ENCODE assay signal across 19 cellular contexts in the genomic region with DNA sequence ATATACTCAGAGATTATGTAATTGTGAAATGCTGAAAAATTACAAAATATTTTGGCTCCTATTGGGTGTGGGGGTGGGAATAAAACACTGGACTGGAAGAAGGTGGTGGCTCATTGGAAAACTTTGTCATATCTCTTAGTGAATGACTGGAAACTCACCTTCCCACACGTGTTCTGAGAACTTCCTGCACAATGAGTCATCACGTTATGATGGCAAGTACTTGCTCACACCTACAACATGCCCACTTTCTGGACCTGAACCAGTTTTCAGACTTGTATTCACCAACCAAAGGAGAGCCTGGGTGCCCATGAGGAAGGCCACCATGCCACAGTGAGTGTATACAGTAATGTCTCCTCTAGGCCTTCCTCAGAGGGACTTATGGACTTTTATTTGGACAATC.
DNase-seq lines count a peak whose midpoint lies in the region; ATAC-seq and TF ChIP-seq lines count a peak whose summit lies in the region.
"Had no signal": no experiment of that assay in that cellular context is flagged by ENCODE, and none has a peak within 500 bp of the region (broad histone marks: within the 10 kb centered on the region; RNA-seq: fewer than 3 reads in every experiment).

No MANE protein-coding gene starts in this region.

- no peak overlapping the region for H2AFZ ChIP-seq in PC-3 (ENCODE audit: low read length)

- H3K4me1 ChIP-seq in PC-3 (ENCODE audit: insufficient read depth, low read length) (no peaks in the 10 kb centered on the region), endodermal cell (ENCODE audit: control insufficient read depth, insufficient read depth, low read length) (peaks cover 4% of the 10 kb centered on the region)

- H3K4me3 Mint-ChIP-seq in endodermal cell, result no peak overlapping the region

- H3K27ac ChIP-seq in PC-3 (ENCODE audit: low read length) (no peak overlapping the region), epithelial cell of prostate (no peak overlapping the region), endodermal cell (ENCODE audit: low read depth, low read length) (no peak overlapping the region)
- H3K27ac ChIP-seq: BLaER1 treated with 17β-estradiol and CSF1 and Interleukin-3, amounts not matched to agents 10 nM and 100 nM; HL-60 had no signal

- H3K9me2 ChIP-seq in PC-3 (replicated peaks; ENCODE audit: low read length), result no peaks in the 10 kb centered on the region

- H3F3A ChIP-seq in PC-3 (ENCODE audit: low read length, unreplicated experiment), result no peaks in the 10 kb centered on the region

- H3K79me2 ChIP-seq in PC-3 (ENCODE audit: low read length), result no peaks in the 10 kb centered on the region

- H3K4me3 ChIP-seq in PC-3 (ENCODE audit: low read length) (no peak overlapping the region), endodermal cell (ENCODE audit: low read length) (no peak overlapping the region)
- H3K4me3 ChIP-seq: BLaER1 treated with 17β-estradiol and CSF1 and Interleukin-3, amounts not matched to agents 10 nM and 100 nM had no signal

- in situ Hi-C loops in Caki2 (cut with HindIII; ENCODE audit: low pct_unique_long_range_greater_than_20kb, low sequenced_read_pairs), result no loop called here

- peaks cover 7% of the 10 kb centered on the region for H3K27me3 Mint-ChIP-seq in endodermal cell (ENCODE audit: insufficient read depth)

- ATAC-seq in PC-3, result no peak
- no peak for ATAC-seq in GM19351 (IDR thresholded peaks at IDR 0.05; ENCODE audit: unreplicated experiment)
- ATAC-seq: Right ventricle myocardium inferior had no signal

- H3K9me3 Mint-ChIP-seq in endodermal cell, result no peaks in the 10 kb centered on the region

- no peak overlapping the region for H3K27ac Mint-ChIP-seq in endodermal cell

- no TSS peak for BruUV-seq in PC-3 (replicated peaks; lab: Mats Ljungman, UMichigan)

- H3K36me3 Mint-ChIP-seq in endodermal cell (ENCODE audit: low read depth), result no peaks in the 10 kb centered on the region

- H3K36me3 ChIP-seq in PC-3 (ENCODE audit: low read depth, low read length) (no peaks in the 10 kb centered on the region), endodermal cell (ENCODE audit: control insufficient read depth, insufficient read depth, low read length) (no peaks in the 10 kb centered on the region)

- TF ChIP-seq CTCF in PC-3 (conservative IDR thresholded peaks at IDR 0.05; ENCODE audit: low read depth, low read length), result no peak
- no peak for TF ChIP-seq CTCF in endodermal cell (conservative IDR thresholded peaks at IDR 0.05)

- H3K27me3 ChIP-seq in PC-3 (ENCODE audit: low read length) (no peaks in the 10 kb centered on the region), endodermal cell (ENCODE audit: control insufficient read depth, insufficient read depth, low read length, poor library complexity, severe bottlenecking) (no peaks in the 10 kb centered on the region)
- H3K27me3 ChIP-seq: BLaER1 treated with 17β-estradiol and CSF1 and Interleukin-3, amounts not matched to agents 10 nM and 100 nM had no signal

- 89 to 90% methylated on average over 2 of the region's 2 CpGs for WGBS in endodermal cell (ENCODE audit: insufficient coverage in 1 of 2, insufficient read length in 1 of 2), 2 experiments

- H3K9me3 ChIP-seq in PC-3 (ENCODE audit: low read length) (no peaks in the 10 kb centered on the region), endodermal cell (ENCODE audit: control insufficient read depth, low read length) (no peaks in the 10 kb centered on the region)

- H3K9ac ChIP-seq in PC-3 (ENCODE audit: low read length) (no peak overlapping the region), endodermal cell (ENCODE audit: extremely low read depth, low read length, poor library complexity, severe bottlenecking) (no peak overlapping the region)
- H3K9ac ChIP-seq: BLaER1 treated with 17β-estradiol and CSF1 and Interleukin-3, amounts not matched to agents 10 nM and 100 nM had no signal

- no peak overlapping the region for H3K4me2 ChIP-seq in PC-3 (ENCODE audit: low read length)
- H3K4me2 ChIP-seq: BLaER1 treated with 17β-estradiol and CSF1 and Interleukin-3, amounts not matched to agents 10 nM and 100 nM had no signal

- intact Hi-C loops in PC-3 (cut with micrococcal nuclease), result no loop called here

- no peaks in the 10 kb centered on the region for H4K20me1 ChIP-seq in PC-3 (ENCODE audit: low read length)
- H4K20me1 ChIP-seq: BLaER1 treated with 17β-estradiol and CSF1 and Interleukin-3, amounts not matched to agents 10 nM and 100 nM had no signal

- DNase-seq in Caki2 (ENCODE audit: low read depth) (peak; percentile 8), PC-3 (peak; percentile 3), epithelial cell of prostate (ENCODE audit: low read depth, low spot score) (peak; percentile 85), putamen (ENCODE audit: low spot score) (peak; percentile 3), endodermal cell (no peak), Kasumi-1 (lab: John Stamatoyannopoulos, UW) (no peak)
- no peak for DNase-seq in stimulated activated naive CD4-positive, alpha-beta T cell treated with Interleukin-2 at 50 U/mL for 16 hours (lab: John Stamatoyannopoulos, UW)
- DNase-seq: EL; H7; NCI-H1436; NCI-H2029; NCI-H2171 treated with DMSO at 0.1 percent for 48 hours; NCI-H446 treated with DMSO at 0.1 percent for 48 hours; NK-92 treated with Interleukin-12 subunit alpha and Interleukin-12 subunit beta, amount 100 ng/mL, for 24 hours; OCI-M1 had no signal

- CTCF ChIA-PET in PC-3 (lab: Charles Lee), result no interaction called here

- H3K4me1 Mint-ChIP-seq in endodermal cell, result peaks cover 11% of the 10 kb centered on the region

- POLR2A ChIA-PET in PC-3 (lab: Charles Lee; ENCODE audit: unreplicated experiment), result no interaction called here

Comparison
In these comparisons a context has a peak if more than half of its experiments do, and no peak if none do; other contexts are left out.
1. DNase-seq: peak in Caki2 (single experiment), PC-3 (single experiment), epithelial cell of prostate (single experiment) and putamen (single experiment); none in stimulated activated naive CD4-positive, alpha-beta T cell treated with Interleukin-2 at 50 U/mL for 16 hours (single experiment), endodermal cell (single experiment) and Kasumi-1 (0 of 2).